ENCODE assay signal across 15 cellular contexts in the genomic region with DNA sequence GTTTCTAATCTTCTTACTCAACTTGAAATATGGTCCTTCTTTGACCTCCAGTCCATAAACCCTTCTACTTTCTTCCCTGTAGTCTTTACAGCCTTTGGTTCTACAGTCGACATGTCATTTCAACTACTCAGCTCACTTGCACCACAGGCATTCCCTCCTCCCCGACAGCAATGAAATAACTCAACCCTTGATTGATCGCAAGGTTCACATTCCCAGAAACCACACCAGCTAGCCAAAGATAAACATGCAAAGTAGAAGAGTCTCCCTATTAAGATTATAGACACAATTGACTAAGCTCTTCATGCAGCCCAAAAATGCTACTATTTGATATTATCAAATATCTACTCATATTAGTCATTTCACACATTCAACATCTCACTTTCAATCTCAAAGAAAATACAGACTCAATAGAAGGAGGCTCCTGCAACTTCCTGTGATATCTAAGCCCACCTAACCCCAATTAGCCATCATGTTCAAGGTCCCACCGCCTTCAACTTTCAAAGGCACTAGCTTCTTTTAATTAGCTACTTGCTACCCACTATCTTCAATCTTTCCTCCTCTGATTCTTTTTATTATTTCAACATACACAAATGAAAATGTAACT. TPM values are rescaled to one million over a fixed set of nuclear protein-coding genes. Genes with fewer than 3 reads are reported as not detected.
DNase-seq lines count a peak whose midpoint lies in the region; ATAC-seq, FAIRE-seq and TF ChIP-seq lines count a peak whose summit lies in the region.
"Had no signal": no experiment of that assay in that cellular context is flagged by ENCODE, and none has a peak within 500 bp of the region (broad histone marks: within the 10 kb centered on the region; RNA-seq: fewer than 3 reads in every experiment).

No MANE protein-coding gene starts in this region.

- intact Hi-C loops in kidney (cut with DNase I) = no loop called here

- H3K36me3 Mint-ChIP-seq in effector memory CD8-positive, alpha-beta T cell (ENCODE audit: insufficient read depth) = peaks cover 21% of the 10 kb centered on the region

- no peak for ATAC-seq in effector memory CD8-positive, alpha-beta T cell (replicated peaks)

- CTCF ChIA-PET in AG04449 (lab: Yijun Ruan, JAX) = interaction anchor here (0.7 to 2.5 kb wide), 6 partner anchors 15 to 337 kb away, joined by 3 to 8 read pairs (median 4); no protein-coding TSS in a partner anchor

- H3K9ac ChIP-seq in kidney (ENCODE audit: low read length in 2 of 2) = no peak overlapping the region

- H3K4me3 Mint-ChIP-seq in effector memory CD8-positive, alpha-beta T cell = no peak overlapping the region
- H3K4me3 Mint-ChIP-seq: activated T-helper 1 cell treated with anti-CD3 and anti-CD28 coated beads, Interleukin-12 subunit alpha, Interleukin-12 subunit beta, Interleukin-2, Interleukin-4 antibody, amounts not matched to agents 30 ng/mL and 10 ng/mL and 1 ng/mL, durations not matched to agents 14 hours and 24 hours and 36 hours had no signal

- TF ChIP-seq CTCF in AG04449 (IDR thresholded peaks at IDR 0.05; ENCODE audit: insufficient read depth, low read length, missing control alignments) (no peak), kidney (IDR thresholded peaks at IDR 0.05; ENCODE audit: borderline replicate concordance, extremely low read depth, insufficient read depth) (no peak)

- H3K4me1 Mint-ChIP-seq in effector memory CD8-positive, alpha-beta T cell (ENCODE audit: low read depth in 2 of 2) = peaks cover 9 to 20% of the 10 kb centered on the region in 2 donors

- H3K4me3 ChIP-seq in AG04449 (ENCODE audit: low read depth, low read length) = no peak overlapping the region
- H3K4me3 ChIP-seq in kidney (ENCODE audit: low read length in 2 of 2) = no peak overlapping the region
- H3K4me3 ChIP-seq: uterus had no signal

- POLR2A ChIA-PET in AG04449 (lab: Yijun Ruan, JAX) = interaction anchor here (1.2 to 1.6 kb wide), 2 partner anchors 22 to 268 kb away, joined by 3 to 9 read pairs; no protein-coding TSS in a partner anchor

- no peaks in the 10 kb centered on the region for H3K4me1 ChIP-seq in kidney (ENCODE audit: control insufficient read depth in 1 of 2, insufficient read depth in 1 of 2, low read depth in 1 of 2, low read length in 2 of 2)
- H3K4me1 ChIP-seq: BE2C, uterus had no signal

- H3K27me3 Mint-ChIP-seq in effector memory CD8-positive, alpha-beta T cell = no peaks in the 10 kb centered on the region

- no peaks in the 10 kb centered on the region for H3K9me3 Mint-ChIP-seq in effector memory CD8-positive, alpha-beta T cell
- H3K9me3 Mint-ChIP-seq: activated T-helper 1 cell treated with anti-CD3 and anti-CD28 coated beads, Interleukin-12 subunit alpha, Interleukin-12 subunit beta, Interleukin-2, Interleukin-4 antibody, amounts not matched to agents 30 ng/mL and 10 ng/mL and 1 ng/mL, durations not matched to agents 14 hours and 24 hours and 36 hours had no signal

- no peaks in the 10 kb centered on the region for H3K9me3 ChIP-seq in kidney (ENCODE audit: control insufficient read depth in 1 of 2, low read length in 2 of 2)
- H3K9me3 ChIP-seq: BE2C, uterus had no signal

- no peak overlapping the region for H3K27ac ChIP-seq in kidney (ENCODE audit: low read depth in 2 of 2, low read length in 2 of 2)
- H3K27ac ChIP-seq: epithelial cell of prostate, uterus had no signal

- FAIRE-seq in kidney (lab: Jason Lieb, UNC) = no peak
- FAIRE-seq: bronchial epithelial cell had no signal

- no peak overlapping the region for H3K27ac Mint-ChIP-seq in effector memory CD8-positive, alpha-beta T cell
- H3K27ac Mint-ChIP-seq: activated T-helper 1 cell treated with anti-CD3 and anti-CD28 coated beads, Interleukin-12 subunit alpha, Interleukin-12 subunit beta, Interleukin-2, Interleukin-4 antibody, amounts not matched to agents 30 ng/mL and 10 ng/mL and 1 ng/mL, durations not matched to agents 14 hours and 24 hours and 36 hours had no signal

- no peaks in the 10 kb centered on the region for H3K36me3 ChIP-seq in kidney (ENCODE audit: control insufficient read depth in 1 of 2, insufficient read depth in 2 of 2, low read length in 2 of 2)
- H3K36me3 ChIP-seq: BE2C had no signal

- DNase-seq in AG04449 (ENCODE audit: low read depth, low spot score) (peak; percentile 92), HCEC 1CT (peak; percentile 91), amniotic stem cell (lab: John Stamatoyannopoulos, UW) (peak; percentile 52), kidney tubule cell (ENCODE audit: low spot score) (peak; percentile 85), kidney (no peak), DMS79 (lab: John Stamatoyannopoulos, UW) (no peak), NCI-H2081 (lab: John Stamatoyannopoulos, UW) (no peak)
- no peak for DNase-seq in effector memory CD8-positive, alpha-beta T cell
- DNase-seq: activated CD4-positive, CD25-positive, alpha-beta regulatory T cell treated with anti-CD3 and anti-CD28 coated beads, Interleukin-2, amount 50 U/mL, for 72 hours; BE2C; NCI-H1417; uterus had no signal

RNA-seq across cellular contexts. Expression of gene RTTN, which starts 50.8 kb away (rescaled TPM):
- 12.3 TPM for total RNA-seq in kidney
- polyA plus RNA-seq in kidney (ENCODE audit: insufficient read depth, low read depth, low replicate concordance) = 6.3 TPM

Comparison
In these comparisons a context has a peak if more than half of its experiments do, and no peak if none do; other contexts are left out.
1. DNase-seq: peak in AG04449 (single experiment), HCEC 1CT (single experiment), amniotic stem cell (single experiment) and kidney tubule cell (single experiment); none in kidney (single experiment), DMS79 (single experiment), NCI-H2081 (0 of 2) and effector memory CD8-positive, alpha-beta T cell (0 of 3).